In the genomic region with DNA sequence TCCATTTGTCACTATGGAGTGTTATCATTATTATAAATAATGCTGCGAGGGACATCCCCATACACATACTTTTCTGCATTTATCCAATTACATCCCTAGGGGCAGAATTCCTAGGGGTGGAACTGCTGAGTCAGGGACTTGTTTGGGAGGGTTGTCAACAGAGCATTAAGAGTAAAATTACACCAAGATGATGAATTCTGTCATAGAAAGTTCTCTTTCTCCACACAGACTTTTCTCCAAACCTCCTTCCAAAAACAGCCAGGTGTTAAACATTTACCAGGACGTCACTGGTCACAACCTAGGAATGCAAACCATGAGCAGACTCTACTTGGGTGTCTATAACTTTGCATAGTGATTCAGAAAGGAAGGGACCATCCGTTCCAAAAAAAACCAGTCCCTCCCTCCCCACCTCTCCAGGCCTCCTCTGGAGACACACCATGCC, we compare ENCODE assay signal across 14 cellular contexts. TPM values are rescaled to one million over a fixed set of nuclear protein-coding genes. Genes with fewer than 3 reads are reported as not detected.
DNase-seq lines count a peak whose midpoint lies in the region; ATAC-seq and TF ChIP-seq lines count a peak whose summit lies in the region.
"Had no signal": no experiment of that assay in that cellular context is flagged by ENCODE, and none has a peak within 500 bp of the region (broad histone marks: within the 10 kb centered on the region; RNA-seq: fewer than 3 reads in every experiment).

No MANE protein-coding gene starts in this region.

- in situ Hi-C loops in IMR-90 (cut with MboI; ENCODE audit: low sequenced_read_pairs), result no loop called here

- H3K9me3 Mint-ChIP-seq in activated CD4-positive, alpha-beta memory T cell treated with anti-CD3 and anti-CD28 coated beads for 36 hours, result no peaks in the 10 kb centered on the region
- no peaks in the 10 kb centered on the region for H3K9me3 Mint-ChIP-seq in activated CD4-positive, alpha-beta memory T cell treated with anti-CD3 and anti-CD28 coated beads, Interleukin-2, amount 10 ng/mL, durations not matched to agents 7 days and 5 days
- H3K9me3 Mint-ChIP-seq in osteocyte (ENCODE audit: unreplicated experiment), result no peaks in the 10 kb centered on the region
- no peaks in the 10 kb centered on the region for H3K9me3 Mint-ChIP-seq in activated CD8-positive, alpha-beta memory T cell treated with anti-CD3 and anti-CD28 coated beads, Interleukin-2, amount 10 ng/mL, durations not matched to agents 7 days and 5 days (ENCODE audit: low read depth)

- H3K4me3 ChIP-seq in IMR-90 (ENCODE audit: insufficient read depth, low read depth, low read length), result no peak overlapping the region
- H3K4me3 ChIP-seq: left ventricle myocardium inferior, PC-9 had no signal

- no peak overlapping the region for H2AFZ ChIP-seq in IMR-90 (replicated peaks; ENCODE audit: low read length, poor library complexity)
- H2AFZ ChIP-seq: PC-9 had no signal

- H3K36me3 Mint-ChIP-seq in activated CD4-positive, alpha-beta memory T cell treated with anti-CD3 and anti-CD28 coated beads for 36 hours, result peaks cover 34% of the 10 kb centered on the region
- H3K36me3 Mint-ChIP-seq in activated CD4-positive, alpha-beta memory T cell treated with anti-CD3 and anti-CD28 coated beads, Interleukin-2, amount 10 ng/mL, durations not matched to agents 7 days and 5 days (ENCODE audit: low read depth), result peaks cover 86% of the 10 kb centered on the region
- no peaks in the 10 kb centered on the region for H3K36me3 Mint-ChIP-seq in osteocyte (ENCODE audit: unreplicated experiment)
- H3K36me3 Mint-ChIP-seq in activated CD8-positive, alpha-beta memory T cell treated with anti-CD3 and anti-CD28 coated beads, Interleukin-2, amount 10 ng/mL, durations not matched to agents 7 days and 5 days, result peaks cover 57% of the 10 kb centered on the region

- H3K36me3 ChIP-seq in IMR-90 (ENCODE audit: control insufficient read depth, insufficient read depth, low read length), result peaks cover 13% of the 10 kb centered on the region; the same call in 1 of the 2 replicates
- H3K36me3 ChIP-seq: left ventricle myocardium inferior had no signal

- no peak for TF ChIP-seq RAD21 in IMR-90 (IDR thresholded peaks at IDR 0.05; ENCODE audit: low read length)

- TF ChIP-seq CTCF in IMR-90 (conservative IDR thresholded peaks at IDR 0.05; ENCODE audit: low read depth, low read length) (0 out of 2 replicates have a peak, but pooled peaks have one; percentile 14), osteocyte (IDR thresholded peaks at IDR 0.05) (no peak)

- H3K27ac Mint-ChIP-seq in activated CD4-positive, alpha-beta memory T cell treated with anti-CD3 and anti-CD28 coated beads for 36 hours, result peak overlapping the region; percentile 46
- H3K27ac Mint-ChIP-seq in activated CD4-positive, alpha-beta memory T cell treated with anti-CD3 and anti-CD28 coated beads, Interleukin-2, amount 10 ng/mL, durations not matched to agents 7 days and 5 days, result no peak overlapping the region
- peak overlapping the region; percentile 53 for H3K27ac Mint-ChIP-seq in osteocyte (ENCODE audit: unreplicated experiment)
- H3K27ac Mint-ChIP-seq in activated CD8-positive, alpha-beta memory T cell treated with anti-CD3 and anti-CD28 coated beads, Interleukin-2, amount 10 ng/mL, durations not matched to agents 7 days and 5 days, result no peak overlapping the region

- no peak overlapping the region for H3K27ac ChIP-seq in IMR-90 (ENCODE audit: insufficient read depth, low read length)
- H3K27ac ChIP-seq: left ventricle myocardium inferior, PC-9 had no signal

- H3K27me3 ChIP-seq in IMR-90 (ENCODE audit: control insufficient read depth, insufficient read depth, low read length), result no peaks in the 10 kb centered on the region

- no peak overlapping the region for H2BK15ac ChIP-seq in IMR-90 (ENCODE audit: low read depth, low read length)

- peaks cover 6% of the 10 kb centered on the region for H3K9me1 ChIP-seq in IMR-90 (ENCODE audit: insufficient read depth, low read length)

- no peak overlapping the region for H3K4me2 ChIP-seq in IMR-90 (ENCODE audit: low read depth, low read length)
- H3K4me2 ChIP-seq: PC-9 had no signal

- no peak overlapping the region for H2BK20ac ChIP-seq in IMR-90 (ENCODE audit: low read depth, low read length)

- H3K23ac ChIP-seq in IMR-90 (ENCODE audit: low read depth, low read length), result no peak overlapping the region

- no peaks in the 10 kb centered on the region for H3K9me3 ChIP-seq in IMR-90 (ENCODE audit: control insufficient read depth, insufficient read depth, low read length)
- H3K9me3 ChIP-seq: left ventricle myocardium inferior had no signal

- H2AK5ac ChIP-seq in IMR-90 (ENCODE audit: low read depth, low read length), result no peak overlapping the region

- H3K18ac ChIP-seq in IMR-90 (ENCODE audit: low read depth, low read length), result no peak overlapping the region

- peaks cover 8% of the 10 kb centered on the region; the same call in 1 of the 2 replicates for H4K20me1 ChIP-seq in IMR-90 (ENCODE audit: insufficient read depth, low read length)

- H3K14ac ChIP-seq in IMR-90 (replicated peaks; ENCODE audit: low read depth, low read length), result no peak overlapping the region

- no peak overlapping the region for H4K8ac ChIP-seq in IMR-90 (ENCODE audit: low read depth in 2 of 2, low read length in 2 of 2)

- no peak for DNase-seq in activated CD4-positive, alpha-beta memory T cell treated with anti-CD3 and anti-CD28 coated beads for 36 hours
- no peak for DNase-seq in activated CD4-positive, alpha-beta memory T cell treated with anti-CD3 and anti-CD28 coated beads, Interleukin-2, amount 10 ng/mL, durations not matched to agents 7 days and 5 days
- DNase-seq in IMR-90 (no peak), dermis blood vessel endothelial cell (peak; percentile 27), osteocyte (ENCODE audit: extremely low spot score, unreplicated experiment) (no peak), mesenteric fat pad (ENCODE audit: low spot score) (no peak)
- DNase-seq in activated CD8-positive, alpha-beta memory T cell treated with anti-CD3 and anti-CD28 coated beads, Interleukin-2, amount 10 ng/mL, durations not matched to agents 7 days and 5 days, result no peak
- DNase-seq: foreskin melanocyte, GOT3, KG1, left ventricle myocardium inferior, NCI-H2107, PC-9 had no signal

- POLR2A ChIA-PET in activated CD4-positive, alpha-beta memory T cell treated with anti-CD3 and anti-CD28 coated beads for 36 hours (lab: Charles Lee), result no interaction called here
- POLR2A ChIA-PET in activated CD4-positive, alpha-beta memory T cell treated with anti-CD3 and anti-CD28 coated beads, Interleukin-2, amount 10 ng/mL, durations not matched to agents 7 days and 5 days (lab: Charles Lee), result no interaction called here
- POLR2A ChIA-PET in IMR-90 (lab: Charles Lee; ENCODE audit: unreplicated experiment), result no interaction called here

- H3K4me1 Mint-ChIP-seq in activated CD4-positive, alpha-beta memory T cell treated with anti-CD3 and anti-CD28 coated beads for 36 hours (ENCODE audit: low read depth), result peaks cover 67% of the 10 kb centered on the region
- H3K4me1 Mint-ChIP-seq in activated CD4-positive, alpha-beta memory T cell treated with anti-CD3 and anti-CD28 coated beads, Interleukin-2, amount 10 ng/mL, durations not matched to agents 7 days and 5 days, result peaks cover 72% of the 10 kb centered on the region
- peaks cover 11% of the 10 kb centered on the region for H3K4me1 Mint-ChIP-seq in osteocyte (ENCODE audit: unreplicated experiment)
- peaks cover 68% of the 10 kb centered on the region for H3K4me1 Mint-ChIP-seq in activated CD8-positive, alpha-beta memory T cell treated with anti-CD3 and anti-CD28 coated beads, Interleukin-2, amount 10 ng/mL, durations not matched to agents 7 days and 5 days

- no peak overlapping the region for H2AK9ac ChIP-seq in IMR-90 (replicated peaks; ENCODE audit: low read depth, low read length, poor library complexity)

- no peak overlapping the region for H3K56ac ChIP-seq in IMR-90 (ENCODE audit: extremely low read depth, insufficient read depth, low read length)

- BruUV-seq in IMR-90 (replicated peaks; lab: Mats Ljungman, UMichigan), result no TSS peak

- intact Hi-C loops in activated CD4-positive, alpha-beta memory T cell treated with anti-CD3 and anti-CD28 coated beads for 36 hours (cut with micrococcal nuclease), result no loop called here
- intact Hi-C loops in IMR-90 (cut with micrococcal nuclease), result no loop called here

- H2BK120ac ChIP-seq in IMR-90 (ENCODE audit: low read depth, low read length), result no peak overlapping the region

- no CpG with 5 or more reads among the region's 3 CpGs for WGBS in IMR-90 (ENCODE audit: extremely low coverage in 2 of 2, insufficient read length in 1 of 2), 2 experiments

- H3K9ac ChIP-seq in IMR-90 (ENCODE audit: low read depth, low read length), result no peak overlapping the region

- peak; percentile 50 for ATAC-seq in IMR-90 (ENCODE audit: low read depth)
- no peak for ATAC-seq in activated CD8-positive, alpha-beta memory T cell treated with anti-CD3 and anti-CD28 coated beads, Interleukin-2, amount 10 ng/mL, durations not matched to agents 7 days and 5 days
- ATAC-seq in HG02840 (IDR thresholded peaks at IDR 0.05; ENCODE audit: low FRiP score, unreplicated experiment), result no peak

- dilution Hi-C loops in IMR-90 (cut with HindIII; ENCODE audit: low sequenced_read_pairs, unreplicated experiment), result no loop called here

- H4K91ac ChIP-seq in IMR-90 (ENCODE audit: insufficient read depth, low read depth, low read length), result no peak overlapping the region

- H3K27me3 Mint-ChIP-seq in activated CD4-positive, alpha-beta memory T cell treated with anti-CD3 and anti-CD28 coated beads for 36 hours, result no peaks in the 10 kb centered on the region
- H3K27me3 Mint-ChIP-seq in activated CD4-positive, alpha-beta memory T cell treated with anti-CD3 and anti-CD28 coated beads, Interleukin-2, amount 10 ng/mL, durations not matched to agents 7 days and 5 days, result no peaks in the 10 kb centered on the region
- peaks cover 16% of the 10 kb centered on the region for H3K27me3 Mint-ChIP-seq in osteocyte (ENCODE audit: unreplicated experiment)
- H3K27me3 Mint-ChIP-seq in activated CD8-positive, alpha-beta memory T cell treated with anti-CD3 and anti-CD28 coated beads, Interleukin-2, amount 10 ng/mL, durations not matched to agents 7 days and 5 days, result no peaks in the 10 kb centered on the region

- H3K4me3 Mint-ChIP-seq in activated CD4-positive, alpha-beta memory T cell treated with anti-CD3 and anti-CD28 coated beads for 36 hours, result no peak overlapping the region
- no peak overlapping the region for H3K4me3 Mint-ChIP-seq in activated CD4-positive, alpha-beta memory T cell treated with anti-CD3 and anti-CD28 coated beads, Interleukin-2, amount 10 ng/mL, durations not matched to agents 7 days and 5 days
- no peak overlapping the region for H3K4me3 Mint-ChIP-seq in osteocyte (ENCODE audit: unreplicated experiment)
- H3K4me3 Mint-ChIP-seq in activated CD8-positive, alpha-beta memory T cell treated with anti-CD3 and anti-CD28 coated beads, Interleukin-2, amount 10 ng/mL, durations not matched to agents 7 days and 5 days, result no peak overlapping the region

- H3K4me1 ChIP-seq in IMR-90 (ENCODE audit: control insufficient read depth, insufficient read depth, low read length), result peaks cover 10% of the 10 kb centered on the region

- H4K5ac ChIP-seq in IMR-90 (ENCODE audit: low read depth, low read length), result no peak overlapping the region

- H3K4ac ChIP-seq in IMR-90 (ENCODE audit: low read depth, low read length), result no peak overlapping the region

- H2BK5ac ChIP-seq in IMR-90 (ENCODE audit: low read depth, low read length, poor library complexity, severe bottlenecking), result no peak overlapping the region

- CTCF ChIA-PET in activated CD4-positive, alpha-beta memory T cell treated with anti-CD3 and anti-CD28 coated beads for 36 hours (lab: Charles Lee), result no interaction called here
- CTCF ChIA-PET in activated CD4-positive, alpha-beta memory T cell treated with anti-CD3 and anti-CD28 coated beads, Interleukin-2, amount 10 ng/mL, durations not matched to agents 7 days and 5 days (lab: Charles Lee), result no interaction called here
- CTCF ChIA-PET in IMR-90 (lab: Yijun Ruan, JAX), result no interaction called here
- CTCF ChIA-PET in activated CD8-positive, alpha-beta memory T cell treated with anti-CD3 and anti-CD28 coated beads, Interleukin-2, amount 10 ng/mL, durations not matched to agents 7 days and 5 days (lab: Charles Lee), result interaction anchor here (2.1 kb wide), 1 partner anchor 284 kb away, joined by 6 read pairs; no protein-coding TSS in a partner anchor

- no peak for TF ChIP-seq POLR2A in IMR-90 (IDR thresholded peaks at IDR 0.05; ENCODE audit: low read depth, low read length)

- peaks cover 0 to 11% of the 10 kb centered on the region in 2 experiments; a peak in 1 of 4 replicates for H3K79me1 ChIP-seq in IMR-90 (ENCODE audit: low read depth in 1 of 2, low read length in 2 of 2)

RNA-seq across cellular contexts. Expression of gene RASSF2, which starts 6.2 kb away (rescaled TPM):
- total RNA-seq in activated CD4-positive, alpha-beta memory T cell treated with anti-CD3 and anti-CD28 coated beads for 36 hours, result 10 to 100 TPM; 44.6 to 46.1 TPM
- 10 to 100 TPM; 69.1 to 70.6 TPM for total RNA-seq in activated CD4-positive, alpha-beta memory T cell treated with anti-CD3 and anti-CD28 coated beads, Interleukin-2, amount 10 ng/mL, durations not matched to agents 7 days and 5 days
- 4.2 and 4.5 TPM in 2 replicates for total RNA-seq in IMR-90 (2012; rRNA removed)
- polyA plus RNA-seq in IMR-90 (2012; rRNA removed), result 1.5 and 2.0 TPM in 2 replicates
- polyA plus RNA-seq in IMR-90 (2012; cell fraction: cytosol; rRNA removed), result 0.73 and 1.1 TPM in 2 replicates
- polyA plus RNA-seq in IMR-90 (2012; cell fraction: nucleus; rRNA removed; ENCODE audit: low replicate concordance), result 0.39 and 1.7 TPM in 2 replicates
- total RNA-seq in dermis blood vessel endothelial cell, result 120 and 171 TPM in 2 replicates
- 1.3 and 1.5 TPM in 2 replicates for total RNA-seq in osteocyte
- 29.7 TPM for total RNA-seq in mesenteric fat pad
- 10 to 100 TPM; 43.2 to 46.7 TPM for total RNA-seq in activated CD8-positive, alpha-beta memory T cell treated with anti-CD3 and anti-CD28 coated beads, Interleukin-2, amount 10 ng/mL, durations not matched to agents 7 days and 5 days

Comparison
In these comparisons a context has a peak if more than half of its experiments do, and no peak if none do; other contexts are left out.
1. H3K27ac Mint-ChIP-seq: peak in activated CD4-positive, alpha-beta memory T cell treated with anti-CD3 and anti-CD28 coated beads for 36 hours (single experiment) and osteocyte (single experiment); none in activated CD4-positive, alpha-beta memory T cell treated with anti-CD3 and anti-CD28 coated beads, Interleukin-2, amount 10 ng/mL, durations not matched to agents 7 days and 5 days (single experiment) and activated CD8-positive, alpha-beta memory T cell treated with anti-CD3 and anti-CD28 coated beads, Interleukin-2, amount 10 ng/mL, durations not matched to agents 7 days and 5 days (single experiment).